ENCODE assay signal across 40 cellular contexts in the genomic region with DNA sequence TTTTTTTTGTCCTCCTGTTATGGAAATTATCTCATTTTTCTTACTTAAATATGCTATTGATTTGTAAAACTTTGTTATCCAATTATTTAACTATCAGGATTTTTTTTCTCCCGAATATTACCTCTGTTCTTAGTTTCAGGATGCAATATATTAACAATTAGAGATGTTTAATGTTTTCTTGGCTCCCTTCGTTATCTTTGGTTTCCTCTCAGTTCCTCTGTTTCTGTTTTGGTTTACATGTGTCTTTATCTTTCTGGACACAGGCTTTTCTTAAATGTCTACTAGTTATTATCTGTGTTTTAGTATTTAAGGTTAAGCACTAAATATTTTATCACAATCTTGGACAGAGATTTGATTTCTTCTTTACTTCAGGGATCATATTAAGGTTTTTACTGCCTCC.
"Had no signal": no experiment of that assay in that cellular context is flagged by ENCODE, and none has a peak within 500 bp of the region (broad histone marks: within the 10 kb centered on the region; RNA-seq: fewer than 3 reads in every experiment).

No MANE protein-coding gene starts in this region.

- DNase-seq: activated effector memory CD4-positive, alpha-beta T cell treated with anti-CD3 and anti-CD28 coated beads, Interleukin-2, amount 50 U/mL, for 16 hours; activated effector memory CD4-positive, alpha-beta T cell treated with Interleukin-2 at 50 U/mL for 16 hours; activated gamma-delta T cell; activated gamma-delta T cell treated with Interleukin-2 at 50 U/mL for 16 hours; activated naive CD4-positive, alpha-beta T cell; activated naive CD4-positive, alpha-beta T cell treated with anti-CD3 and anti-CD28 coated beads for 36 hours; activated naive CD4-positive, alpha-beta T cell treated with anti-CD3 and anti-CD28 coated beads, Interleukin-2, amount 10 ng/mL, durations not matched to agents 7 days and 5 days; activated naive CD4-positive, alpha-beta T cell treated with anti-CD3 and anti-CD28 coated beads, Interleukin-2, amount 50 U/mL, for 16 hours; activated naive CD4-positive, alpha-beta T cell treated with Interleukin-2 at 50 U/mL for 16 hours; activated naive CD8-positive, alpha-beta T cell treated with anti-CD3 and anti-CD28 coated beads for 36 hours; activated naive CD8-positive, alpha-beta T cell treated with anti-CD3 and anti-CD28 coated beads, Interleukin-2, amount 10 ng/mL, durations not matched to agents 7 days and 5 days; activated naive CD8-positive, alpha-beta T cell treated with anti-CD3 and anti-CD28 coated beads, Interleukin-2, amount 50 U/mL, for 24 hours; activated T-cell treated with anti-CD3 and anti-CD28 coated beads for 4 hours; activated T-cell treated with anti-CD3 and anti-CD28 coated beads, Interleukin-2, amount 50 U/mL, for 1 hour; activated T-cell treated with anti-CD3 and anti-CD28 coated beads, Interleukin-2, amount 50 U/mL, for 24 hours; activated T-cell treated with anti-CD3 and anti-CD28 coated beads, Interleukin-2, amount 50 U/mL, for 4 hours; activated T-cell treated with anti-CD3 and anti-CD28 coated beads, Interleukin-2, amount 50 U/mL, for 48 hours; activated T-cell treated with anti-CD3 and anti-CD28 coated beads, Interleukin-2, amount 50 U/mL, for 72 hours; adrenal gland; amniotic stem cell; amygdala; anterior cingulate cortex; aorta; body of pancreas; brain microvascular endothelial cell; caudate nucleus; central memory CD4-positive, alpha-beta T cell; cerebellar nuclear complex had no signal

- H3K4me1 Mint-ChIP-seq: activated naive CD4-positive, alpha-beta T cell treated with anti-CD3 and anti-CD28 coated beads, Interleukin-2, amount 10 ng/mL, durations not matched to agents 7 days and 5 days; activated naive CD4-positive, alpha-beta T cell treated with anti-CD3 and anti-CD28 coated beads, Interleukin-2, amount 50 U/mL, for 24 hours; activated naive CD8-positive, alpha-beta T cell treated with anti-CD3 and anti-CD28 coated beads for 36 hours; activated naive CD8-positive, alpha-beta T cell treated with anti-CD3 and anti-CD28 coated beads, Interleukin-2, amount 10 ng/mL, durations not matched to agents 7 days and 5 days; activated naive CD8-positive, alpha-beta T cell treated with anti-CD3 and anti-CD28 coated beads, Interleukin-2, amount 50 U/mL, for 24 hours; activated T-helper 17 cell treated with anti-CD3 and anti-CD28 coated beads, Interleukin-2, amount 50 U/mL, for 72 hours had no signal

- H3K27me3 ChIP-seq: adrenal gland, ascending aorta, body of pancreas, brain microvascular endothelial cell, breast epithelium, cardiac muscle cell had no signal

- H3K36me3 Mint-ChIP-seq: activated naive CD4-positive, alpha-beta T cell treated with anti-CD3 and anti-CD28 coated beads, Interleukin-2, amount 10 ng/mL, durations not matched to agents 7 days and 5 days; activated naive CD4-positive, alpha-beta T cell treated with anti-CD3 and anti-CD28 coated beads, Interleukin-2, amount 50 U/mL, for 24 hours; activated naive CD4-positive, alpha-beta T cell treated with anti-CD3 and anti-CD28 coated beads, Interleukin-2, amount 50 U/mL, for 72 hours; activated naive CD8-positive, alpha-beta T cell; activated naive CD8-positive, alpha-beta T cell treated with anti-CD3 and anti-CD28 coated beads for 36 hours; activated naive CD8-positive, alpha-beta T cell treated with anti-CD3 and anti-CD28 coated beads, Interleukin-2, amount 10 ng/mL, durations not matched to agents 7 days and 5 days; brain had no signal

- H3K9me3 Mint-ChIP-seq: activated naive CD8-positive, alpha-beta T cell treated with anti-CD3 and anti-CD28 coated beads, Interleukin-2, amount 10 ng/mL, durations not matched to agents 7 days and 5 days; activated T-helper 1 cell treated with anti-CD3 and anti-CD28 coated beads, Interleukin-12 subunit alpha, Interleukin-12 subunit beta, Interleukin-2, Interleukin-4 antibody, amounts not matched to agents 30 ng/mL and 10 ng/mL and 1 ng/mL, durations not matched to agents 14 hours and 24 hours and 36 hours; brain had no signal

- ATAC-seq: activated naive CD4-positive, alpha-beta T cell treated with anti-CD3 and anti-CD28 coated beads, Interleukin-2, amount 50 U/mL, for 72 hours; activated naive CD8-positive, alpha-beta T cell treated with anti-CD3 and anti-CD28 coated beads, Interleukin-2, amount 50 U/mL, for 24 hours; activated T-cell treated with anti-CD3 and anti-CD28 coated beads, Interleukin-2, amount 50 U/mL, for 4 hours; activated T-cell treated with anti-CD3 and anti-CD28 coated beads, Interleukin-2, amount 50 U/mL, for 72 hours; activated T-helper 17 cell treated with anti-CD3 and anti-CD28 coated beads, Interleukin-2, amount 50 U/mL, for 72 hours; body of pancreas had no signal

- H3K4me1 ChIP-seq: adrenal gland, ascending aorta, body of pancreas, breast epithelium had no signal

- FAIRE-seq: astrocyte, bronchial epithelial cell had no signal

- H3K4me3 ChIP-seq: adrenal gland, ascending aorta, body of pancreas, breast epithelium, cardiac muscle cell had no signal

- H3K36me3 ChIP-seq: adrenal gland, ascending aorta, brain microvascular endothelial cell, breast epithelium, cardiac muscle cell had no signal

- H3K9me3 ChIP-seq: adrenal gland, ascending aorta, body of pancreas, breast epithelium had no signal

- H3K27ac ChIP-seq: adrenal gland, ascending aorta, body of pancreas, brain microvascular endothelial cell, breast epithelium, cardiac muscle cell had no signal

- H3K4me3 Mint-ChIP-seq: activated naive CD4-positive, alpha-beta T cell treated with anti-CD3 and anti-CD28 coated beads for 36 hours; activated naive CD4-positive, alpha-beta T cell treated with anti-CD3 and anti-CD28 coated beads, Interleukin-2, amount 10 ng/mL, durations not matched to agents 7 days and 5 days; activated naive CD4-positive, alpha-beta T cell treated with anti-CD3 and anti-CD28 coated beads, Interleukin-2, amount 50 U/mL, for 24 hours; activated naive CD8-positive, alpha-beta T cell; activated naive CD8-positive, alpha-beta T cell treated with anti-CD3 and anti-CD28 coated beads for 36 hours; activated naive CD8-positive, alpha-beta T cell treated with anti-CD3 and anti-CD28 coated beads, Interleukin-2, amount 10 ng/mL, durations not matched to agents 7 days and 5 days; activated naive CD8-positive, alpha-beta T cell treated with anti-CD3 and anti-CD28 coated beads, Interleukin-2, amount 50 U/mL, for 24 hours; activated T-cell treated with anti-CD3 and anti-CD28 coated beads, Interleukin-2, amount 50 U/mL, for 24 hours; activated T-cell treated with anti-CD3 and anti-CD28 coated beads, Interleukin-2, amount 50 U/mL, for 4 hours; activated T-cell treated with anti-CD3 and anti-CD28 coated beads, Interleukin-2, amount 50 U/mL, for 72 hours; activated T-helper 1 cell treated with anti-CD3 and anti-CD28 coated beads, Interleukin-12 subunit alpha, Interleukin-12 subunit beta, Interleukin-2, Interleukin-4 antibody, amounts not matched to agents 30 ng/mL and 10 ng/mL and 1 ng/mL, durations not matched to agents 14 hours and 24 hours and 36 hours; activated T-helper 17 cell treated with anti-CD3 and anti-CD28 coated beads, Interleukin-2, amount 50 U/mL, for 72 hours; brain had no signal

- H3K27ac Mint-ChIP-seq: activated naive CD4-positive, alpha-beta T cell treated with anti-CD3 and anti-CD28 coated beads for 36 hours; activated naive CD4-positive, alpha-beta T cell treated with anti-CD3 and anti-CD28 coated beads, Interleukin-2, amount 10 ng/mL, durations not matched to agents 7 days and 5 days; activated naive CD4-positive, alpha-beta T cell treated with anti-CD3 and anti-CD28 coated beads, Interleukin-2, amount 50 U/mL, for 24 hours; activated naive CD4-positive, alpha-beta T cell treated with anti-CD3 and anti-CD28 coated beads, Interleukin-2, amount 50 U/mL, for 72 hours; activated naive CD8-positive, alpha-beta T cell; activated naive CD8-positive, alpha-beta T cell treated with anti-CD3 and anti-CD28 coated beads for 36 hours; activated naive CD8-positive, alpha-beta T cell treated with anti-CD3 and anti-CD28 coated beads, Interleukin-2, amount 10 ng/mL, durations not matched to agents 7 days and 5 days; activated naive CD8-positive, alpha-beta T cell treated with anti-CD3 and anti-CD28 coated beads, Interleukin-2, amount 50 U/mL, for 24 hours; activated T-cell treated with anti-CD3 and anti-CD28 coated beads, Interleukin-2, amount 50 U/mL, for 24 hours; activated T-cell treated with anti-CD3 and anti-CD28 coated beads, Interleukin-2, amount 50 U/mL, for 72 hours; activated T-helper 1 cell treated with anti-CD3 and anti-CD28 coated beads, Interleukin-12 subunit alpha, Interleukin-12 subunit beta, Interleukin-2, Interleukin-4 antibody, amounts not matched to agents 30 ng/mL and 10 ng/mL and 1 ng/mL, durations not matched to agents 14 hours and 24 hours and 36 hours; activated T-helper 17 cell treated with anti-CD3 and anti-CD28 coated beads, Interleukin-2, amount 50 U/mL, for 72 hours; activated T-helper 2 cell treated with anti-CD3 and anti-CD28 coated beads, Interferon-gamma antibody, Interleukin-2, Interleukin-4, amounts not matched to agents 10 μg/mL and 5 μg/mL and 100 μg/mL, durations not matched to agents 14 hours and 24 hours and 36 hours; brain had no signal

- H3K27me3 Mint-ChIP-seq: activated naive CD4-positive, alpha-beta T cell treated with anti-CD3 and anti-CD28 coated beads, Interleukin-2, amount 10 ng/mL, durations not matched to agents 7 days and 5 days; activated naive CD4-positive, alpha-beta T cell treated with anti-CD3 and anti-CD28 coated beads, Interleukin-2, amount 50 U/mL, for 24 hours; activated naive CD8-positive, alpha-beta T cell; activated naive CD8-positive, alpha-beta T cell treated with anti-CD3 and anti-CD28 coated beads for 36 hours; activated naive CD8-positive, alpha-beta T cell treated with anti-CD3 and anti-CD28 coated beads, Interleukin-2, amount 10 ng/mL, durations not matched to agents 7 days and 5 days; activated naive CD8-positive, alpha-beta T cell treated with anti-CD3 and anti-CD28 coated beads, Interleukin-2, amount 50 U/mL, for 24 hours; activated T-cell treated with anti-CD3 and anti-CD28 coated beads, Interleukin-2, amount 50 U/mL, for 24 hours; activated T-helper 17 cell treated with anti-CD3 and anti-CD28 coated beads, Interleukin-2, amount 50 U/mL, for 72 hours; brain had no signal
